10 cellular contexts compared by ENCODE assay signal in genomic region chr15:83919319-83919830, GRCh38.
DNase-seq lines count a peak whose midpoint lies in the region; ATAC-seq and TF ChIP-seq lines count a peak whose summit lies in the region.
"Had no signal": no experiment of that assay in that cellular context is flagged by ENCODE, and none has a peak within 500 bp of the region (broad histone marks: within the 10 kb centered on the region; RNA-seq: fewer than 3 reads in every experiment).

No MANE protein-coding gene starts in this region.

- H3K27ac ChIP-seq in tibial artery = no peak overlapping the region
- H3K27ac ChIP-seq: dorsolateral prefrontal cortex had no signal

- peaks cover 6% of the 10 kb centered on the region for H3K4me1 Mint-ChIP-seq in activated naive CD4-positive, alpha-beta T cell treated with anti-CD3 and anti-CD28 coated beads, Interleukin-2, amount 10 ng/mL, durations not matched to agents 7 days and 5 days
- H3K4me1 Mint-ChIP-seq in activated CD4-positive, alpha-beta memory T cell treated with anti-CD3 and anti-CD28 coated beads for 36 hours (ENCODE audit: low read depth) = peaks cover 15% of the 10 kb centered on the region

- peak; percentile 51 to 87 for ATAC-seq in activated naive CD4-positive, alpha-beta T cell treated with anti-CD3 and anti-CD28 coated beads, Interleukin-2, amount 50 U/mL, for 72 hours
- peak; percentile 71 for ATAC-seq in HG02678 (IDR thresholded peaks at IDR 0.05; ENCODE audit: unreplicated experiment)

- POLR2A ChIA-PET in activated CD4-positive, alpha-beta memory T cell treated with anti-CD3 and anti-CD28 coated beads for 36 hours (lab: Charles Lee) = no interaction called here

- H3K9me3 Mint-ChIP-seq in activated naive CD4-positive, alpha-beta T cell treated with anti-CD3 and anti-CD28 coated beads, Interleukin-2, amount 50 U/mL, for 72 hours = peaks cover 5 to 7% of the 10 kb centered on the region in 2 donors
- H3K9me3 Mint-ChIP-seq in activated naive CD4-positive, alpha-beta T cell treated with anti-CD3 and anti-CD28 coated beads, Interleukin-2, amount 10 ng/mL, durations not matched to agents 7 days and 5 days = no peaks in the 10 kb centered on the region
- no peaks in the 10 kb centered on the region for H3K9me3 Mint-ChIP-seq in activated CD4-positive, alpha-beta memory T cell treated with anti-CD3 and anti-CD28 coated beads for 36 hours

- no peaks in the 10 kb centered on the region for H3K27me3 ChIP-seq in tibial artery
- H3K27me3 ChIP-seq: dorsolateral prefrontal cortex had no signal

- no peak for TF ChIP-seq CTCF in tibial artery (IDR thresholded peaks at IDR 0.05)

- H3K36me3 ChIP-seq in tibial artery = peaks cover 0 to 15% (median 5%) of the 10 kb centered on the region in 3 donors

- no peak overlapping the region for H3K4me3 ChIP-seq in tibial artery
- H3K4me3 ChIP-seq: dorsolateral prefrontal cortex had no signal

- no peak overlapping the region for H3K27ac Mint-ChIP-seq in activated naive CD4-positive, alpha-beta T cell treated with anti-CD3 and anti-CD28 coated beads, Interleukin-2, amount 50 U/mL, for 72 hours
- no peak overlapping the region for H3K27ac Mint-ChIP-seq in activated naive CD4-positive, alpha-beta T cell treated with anti-CD3 and anti-CD28 coated beads, Interleukin-2, amount 10 ng/mL, durations not matched to agents 7 days and 5 days
- no peak overlapping the region for H3K27ac Mint-ChIP-seq in activated CD4-positive, alpha-beta memory T cell treated with anti-CD3 and anti-CD28 coated beads for 36 hours
- H3K27ac Mint-ChIP-seq: progenitor cell of endocrine pancreas had no signal

- CTCF ChIA-PET in activated naive CD4-positive, alpha-beta T cell treated with anti-CD3 and anti-CD28 coated beads, Interleukin-2, amount 10 ng/mL, durations not matched to agents 7 days and 5 days (lab: Charles Lee) = no interaction called here
- CTCF ChIA-PET in activated CD4-positive, alpha-beta memory T cell treated with anti-CD3 and anti-CD28 coated beads for 36 hours (lab: Charles Lee) = no interaction called here

- no peak for DNase-seq in activated naive CD4-positive, alpha-beta T cell treated with anti-CD3 and anti-CD28 coated beads, Interleukin-2, amount 50 U/mL, for 72 hours (ENCODE audit: low spot score in 2 of 2)
- DNase-seq in activated naive CD4-positive, alpha-beta T cell treated with anti-CD3 and anti-CD28 coated beads, Interleukin-2, amount 10 ng/mL, durations not matched to agents 7 days and 5 days = no peak
- DNase-seq in activated CD4-positive, alpha-beta memory T cell treated with anti-CD3 and anti-CD28 coated beads for 36 hours = peak; percentile 66
- DNase-seq in stromal cell of bone marrow (ENCODE audit: low read depth) = peak; percentile 15
- DNase-seq in DMS79 treated with DMSO at 0.1 percent for 48 hours (lab: John Stamatoyannopoulos, UW) = no peak
- DNase-seq in NCI-H1105 (lab: John Stamatoyannopoulos, UW) = no peak
- no peak for DNase-seq in tibial artery
- DNase-seq: dorsolateral prefrontal cortex had no signal

- H3K4me1 ChIP-seq in tibial artery = peaks cover 0 to 13% (median 1%) of the 10 kb centered on the region in 4 donors

- H3K36me3 Mint-ChIP-seq in activated naive CD4-positive, alpha-beta T cell treated with anti-CD3 and anti-CD28 coated beads, Interleukin-2, amount 50 U/mL, for 72 hours = no peaks in the 10 kb centered on the region
- H3K36me3 Mint-ChIP-seq in activated naive CD4-positive, alpha-beta T cell treated with anti-CD3 and anti-CD28 coated beads, Interleukin-2, amount 10 ng/mL, durations not matched to agents 7 days and 5 days = no peaks in the 10 kb centered on the region
- H3K36me3 Mint-ChIP-seq in activated CD4-positive, alpha-beta memory T cell treated with anti-CD3 and anti-CD28 coated beads for 36 hours = no peaks in the 10 kb centered on the region

- intact Hi-C loops in activated CD4-positive, alpha-beta memory T cell treated with anti-CD3 and anti-CD28 coated beads for 36 hours (cut with micrococcal nuclease) = loop anchor here (1.0 kb wide), 1 partner anchor 9 kb away; no protein-coding TSS in a partner anchor
- intact Hi-C loops in tibial artery (cut with DNase I; ENCODE audit: low total_unique reads) = no loop called here

- no peaks in the 10 kb centered on the region for H3K9me3 ChIP-seq in tibial artery

- H3K27me3 Mint-ChIP-seq in activated naive CD4-positive, alpha-beta T cell treated with anti-CD3 and anti-CD28 coated beads, Interleukin-2, amount 10 ng/mL, durations not matched to agents 7 days and 5 days = no peaks in the 10 kb centered on the region
- peaks cover 3% of the 10 kb centered on the region for H3K27me3 Mint-ChIP-seq in activated CD4-positive, alpha-beta memory T cell treated with anti-CD3 and anti-CD28 coated beads for 36 hours
- H3K27me3 Mint-ChIP-seq: progenitor cell of endocrine pancreas had no signal

- no peak overlapping the region for H3K4me3 Mint-ChIP-seq in activated naive CD4-positive, alpha-beta T cell treated with anti-CD3 and anti-CD28 coated beads, Interleukin-2, amount 10 ng/mL, durations not matched to agents 7 days and 5 days
- no peak overlapping the region for H3K4me3 Mint-ChIP-seq in activated CD4-positive, alpha-beta memory T cell treated with anti-CD3 and anti-CD28 coated beads for 36 hours

Comparison
In these comparisons a context has a peak if more than half of its experiments do, and no peak if none do; other contexts are left out.
1. DNase-seq: peak in activated CD4-positive, alpha-beta memory T cell treated with anti-CD3 and anti-CD28 coated beads for 36 hours (single experiment) and stromal cell of bone marrow (single experiment); none in activated naive CD4-positive, alpha-beta T cell treated with anti-CD3 and anti-CD28 coated beads, Interleukin-2, amount 50 U/mL, for 72 hours (0 of 2), activated naive CD4-positive, alpha-beta T cell treated with anti-CD3 and anti-CD28 coated beads, Interleukin-2, amount 10 ng/mL, durations not matched to agents 7 days and 5 days (single experiment), DMS79 treated with DMSO at 0.1 percent for 48 hours (single experiment), NCI-H1105 (single experiment) and tibial artery (0 of 2).